ENCODE assay signal across 1 cellular context in the genomic region with DNA sequence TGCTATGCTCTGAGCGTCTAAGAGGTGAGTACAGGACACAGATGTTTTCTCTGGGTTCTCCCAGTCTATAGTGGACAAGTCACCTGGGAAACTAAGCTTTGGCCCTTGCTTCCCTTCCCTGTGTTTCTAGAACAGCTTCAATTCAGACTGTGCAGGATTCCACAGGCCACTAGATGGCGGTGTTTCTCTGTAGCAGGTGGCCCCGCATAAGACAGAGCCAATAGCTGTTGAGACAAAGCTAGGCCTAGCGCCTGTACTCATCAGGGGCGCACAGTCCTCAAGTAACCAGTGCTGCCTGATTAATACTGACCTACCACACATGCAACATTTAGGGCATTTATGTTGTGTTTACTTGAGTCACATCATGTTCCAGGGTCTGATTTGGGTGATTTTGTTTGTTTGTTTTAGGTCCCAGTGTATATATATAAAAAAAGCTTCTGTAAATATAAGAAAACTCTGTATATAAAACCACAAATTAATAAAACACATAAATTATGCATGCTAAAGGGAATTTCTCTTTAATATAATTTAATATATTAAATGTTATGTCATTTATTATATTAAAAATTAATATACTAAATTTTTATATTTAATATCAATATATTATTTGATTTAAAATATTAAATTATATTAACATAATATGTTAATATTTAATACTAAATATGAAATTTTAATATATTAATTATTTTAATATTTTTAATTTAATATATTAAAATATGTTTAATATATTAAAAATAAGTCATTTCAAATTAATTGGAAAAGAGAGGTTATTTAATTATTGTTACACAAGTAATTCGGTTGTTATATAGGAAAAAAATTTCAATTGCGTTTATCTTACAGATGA.
TF ChIP-seq lines count a peak whose summit lies in the region.

No MANE protein-coding gene starts in this region.

TF ChIP-seq in H1, 55 proteins besides CTCF, POLR2A, EP300 and RAD21 (continued from another document):
- TF ChIP-seq, protein P1, sequence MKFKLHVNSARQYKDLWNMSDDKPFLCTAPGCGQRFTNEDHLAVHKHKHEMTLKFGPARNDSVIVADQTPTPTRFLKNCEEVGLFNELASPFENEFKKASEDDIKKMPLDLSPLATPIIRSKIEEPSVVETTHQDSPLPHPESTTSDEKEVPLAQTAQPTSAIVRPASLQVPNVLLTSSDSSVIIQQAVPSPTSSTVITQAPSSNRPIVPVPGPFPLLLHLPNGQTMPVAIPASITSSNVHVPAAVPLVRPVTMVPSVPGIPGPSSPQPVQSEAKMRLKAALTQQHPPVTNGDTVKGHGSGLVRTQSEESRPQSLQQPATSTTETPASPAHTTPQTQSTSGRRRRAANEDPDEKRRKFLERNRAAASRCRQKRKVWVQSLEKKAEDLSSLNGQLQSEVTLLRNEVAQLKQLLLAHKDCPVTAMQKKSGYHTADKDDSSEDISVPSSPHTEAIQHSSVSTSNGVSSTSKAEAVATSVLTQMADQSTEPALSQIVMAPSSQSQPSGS (IDR thresholded peaks at IDR 0.05; ENCODE audit: low read length), result no peak
- TF ChIP-seq NANOG (IDR thresholded peaks at IDR 0.05; ENCODE audit: insufficient read depth, low read depth, low read length, poor library complexity, severe bottlenecking), result peak; percentile 26
- TF ChIP-seq, protein P2, sequence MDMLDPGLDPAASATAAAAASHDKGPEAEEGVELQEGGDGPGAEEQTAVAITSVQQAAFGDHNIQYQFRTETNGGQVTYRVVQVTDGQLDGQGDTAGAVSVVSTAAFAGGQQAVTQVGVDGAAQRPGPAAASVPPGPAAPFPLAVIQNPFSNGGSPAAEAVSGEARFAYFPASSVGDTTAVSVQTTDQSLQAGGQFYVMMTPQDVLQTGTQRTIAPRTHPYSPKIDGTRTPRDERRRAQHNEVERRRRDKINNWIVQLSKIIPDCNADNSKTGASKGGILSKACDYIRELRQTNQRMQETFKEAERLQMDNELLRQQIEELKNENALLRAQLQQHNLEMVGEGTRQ (IDR thresholded peaks at IDR 0.05; ENCODE audit: low read length), result no peak
- TF ChIP-seq, protein P3, sequence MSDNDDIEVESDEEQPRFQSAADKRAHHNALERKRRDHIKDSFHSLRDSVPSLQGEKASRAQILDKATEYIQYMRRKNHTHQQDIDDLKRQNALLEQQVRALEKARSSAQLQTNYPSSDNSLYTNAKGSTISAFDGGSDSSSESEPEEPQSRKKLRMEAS (IDR thresholded peaks at IDR 0.05), result 0 out of 2 replicates have a peak, but pooled peaks have one; percentile 36
